10 cellular contexts compared by ENCODE assay signal in the genomic region with DNA sequence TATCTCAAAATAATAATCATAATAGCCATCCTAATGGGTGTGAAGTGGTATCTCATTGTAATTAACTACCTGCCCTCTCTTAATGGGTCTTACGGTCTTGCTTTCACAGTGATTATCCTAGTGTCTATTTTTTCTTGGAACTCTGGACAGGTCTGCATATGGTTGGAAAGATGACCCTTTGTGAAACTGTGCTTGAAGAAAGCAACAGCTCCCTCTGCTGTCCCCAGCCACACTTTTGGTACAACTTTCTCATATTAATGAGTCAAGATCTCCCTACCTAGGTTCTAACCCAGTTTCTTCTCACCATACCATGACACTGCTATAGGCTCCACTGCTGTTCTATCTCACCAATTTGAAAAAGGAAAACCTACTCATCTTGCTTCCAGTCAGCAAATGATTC. TPM values are rescaled to one million over a fixed set of nuclear protein-coding genes. Genes with fewer than 3 reads are reported as not detected.
DNase-seq lines count a peak whose midpoint lies in the region; FAIRE-seq and TF ChIP-seq lines count a peak whose summit lies in the region.
"Had no signal": no experiment of that assay in that cellular context is flagged by ENCODE, and none has a peak within 500 bp of the region (broad histone marks: within the 10 kb centered on the region; RNA-seq: fewer than 3 reads in every experiment).

No MANE protein-coding gene starts in this region.

- H3K9me3 ChIP-seq in DOHH2 (ENCODE audit: control insufficient read depth, insufficient read depth, low read length), result no peaks in the 10 kb centered on the region

- H3K36me3 ChIP-seq in DOHH2 (ENCODE audit: control insufficient read depth, low read length), result no peaks in the 10 kb centered on the region

- H3K4me2 ChIP-seq in DOHH2 (ENCODE audit: low read length), result no peak overlapping the region

- no peaks in the 10 kb centered on the region for H3K27me3 ChIP-seq in DOHH2 (ENCODE audit: control insufficient read depth, low read length)

- H3K4me3 ChIP-seq in DOHH2 (ENCODE audit: low read length) (no peak overlapping the region), astrocyte of the cerebellum (ENCODE audit: low read depth, low read length) (no peak overlapping the region)

- no peaks in the 10 kb centered on the region for H3K9me2 ChIP-seq in DOHH2 (replicated peaks; ENCODE audit: control insufficient read depth, low read length)

- H3K27ac ChIP-seq in DOHH2 (ENCODE audit: low read depth, low read length), result no peak overlapping the region

- no peaks in the 10 kb centered on the region for H3K4me1 ChIP-seq in DOHH2 (ENCODE audit: control insufficient read depth, low read length)

- H3F3A ChIP-seq in DOHH2 (ENCODE audit: control insufficient read depth, insufficient read depth), result no peaks in the 10 kb centered on the region

- DNase-seq in HT1080 (ENCODE audit: low read depth) (peak; percentile 10), astrocyte of the cerebellum (ENCODE audit: low read depth) (no peak), medulla oblongata (ENCODE audit: extremely low spot score) (peak; percentile 9), GM19239 (ENCODE audit: insufficient read length, low spot score) (no peak), NK-92 (lab: John Stamatoyannopoulos, UW; ENCODE audit: unreplicated experiment) (no peak), germinal center (ENCODE audit: low spot score) (no peak), HCEC 1CT (no peak)
- DNase-seq: activated T-cell treated with anti-CD3 and anti-CD28 coated beads, Interleukin-2, amount 50 U/mL, for 4 hours; NCI-H1048 had no signal

- TF ChIP-seq CTCF in DOHH2 (IDR thresholded peaks at IDR 0.05; ENCODE audit: low read depth, low read length, poor library complexity, severe bottlenecking), result peak; percentile 39
- peak; percentile 35 for TF ChIP-seq CTCF in astrocyte of the cerebellum (IDR thresholded peaks at IDR 0.05; ENCODE audit: low read depth, low read length, missing control alignments)

- FAIRE-seq in GM19239 (lab: Jason Lieb, UNC), result no peak

- no peaks in the 10 kb centered on the region for H3K79me2 ChIP-seq in DOHH2 (ENCODE audit: control insufficient read depth, low read length)

- no peaks in the 10 kb centered on the region for H4K20me1 ChIP-seq in DOHH2 (ENCODE audit: control insufficient read depth, insufficient read depth, low read depth, low read length)

- in situ Hi-C loops in astrocyte of the cerebellum (cut with HindIII; ENCODE audit: low sequenced_read_pairs), result no loop called here

RNA-seq across cellular contexts. Expression of a gene that starts 2.4 kb away (rescaled TPM):
- total RNA-seq in HT1080 (2014; rRNA removed; shearing (Covaris generic)), result not detected in 2 replicates
- polyA plus RNA-seq in HT1080 (2015; cell fraction: cytosol; rRNA removed), result 0.07 TPM in 1 of 2 replicates, not detected in the other
- not detected in 2 replicates for polyA plus RNA-seq in HT1080 (2015; cell fraction: nucleus; rRNA removed)
- total RNA-seq: activated T-cell treated with anti-CD3 and anti-CD28 coated beads, Interleukin-2, amount 50 U/mL, for 4 hours had no signal

Comparison
In these comparisons a context has a peak if more than half of its experiments do, and no peak if none do; other contexts are left out.
1. DNase-seq: peak in HT1080 (single experiment) and medulla oblongata (single experiment); none in astrocyte of the cerebellum (single experiment), GM19239 (single experiment), NK-92 (single experiment), germinal center (single experiment) and HCEC 1CT (single experiment).